Comparison of ENCODE assay signal across 10 cellular contexts in genomic region chr4:181971411-181971810, GRCh38.
DNase-seq lines count a peak whose midpoint lies in the region; ATAC-seq, FAIRE-seq and TF ChIP-seq lines count a peak whose summit lies in the region.
"Had no signal": no experiment of that assay in that cellular context is flagged by ENCODE, and none has a peak within 500 bp of the region (broad histone marks: within the 10 kb centered on the region; RNA-seq: fewer than 3 reads in every experiment).

No MANE protein-coding gene starts in this region.

- H3K9me3 Mint-ChIP-seq in activated T-cell treated with anti-CD3 and anti-CD28 coated beads, Interleukin-2, amount 50 U/mL, for 24 hours = peaks cover 8% of the 10 kb centered on the region

- H3K27me3 Mint-ChIP-seq in activated T-cell treated with anti-CD3 and anti-CD28 coated beads, Interleukin-2, amount 50 U/mL, for 24 hours = no peaks in the 10 kb centered on the region
- H3K27me3 Mint-ChIP-seq: stimulated activated naive CD8-positive, alpha-beta T cell treated with anti-CD3 and anti-CD28 coated beads, Interleukin-15, amount 100 ng/mL, for 72 hours had no signal

- H3K4me1 ChIP-seq in pancreas = no peaks in the 10 kb centered on the region

- no peak overlapping the region for H3K4me3 Mint-ChIP-seq in activated T-cell treated with anti-CD3 and anti-CD28 coated beads, Interleukin-2, amount 50 U/mL, for 24 hours
- H3K4me3 Mint-ChIP-seq: stimulated activated naive CD8-positive, alpha-beta T cell treated with anti-CD3 and anti-CD28 coated beads, Interleukin-15, amount 100 ng/mL, for 72 hours had no signal

- no peak overlapping the region for H3K4me3 ChIP-seq in pancreas

- 73 to 86% methylated on average over 4 of the region's 4 CpGs for WGBS in pancreas, 2 donors

- peaks cover 2% of the 10 kb centered on the region for H3K4me1 Mint-ChIP-seq in activated T-cell treated with anti-CD3 and anti-CD28 coated beads, Interleukin-2, amount 50 U/mL, for 24 hours (ENCODE audit: low read depth)

- H3K27ac ChIP-seq in pancreas = no peak overlapping the region

- no peaks in the 10 kb centered on the region for H3K9me3 ChIP-seq in pancreas

- H3K36me3 Mint-ChIP-seq in activated T-cell treated with anti-CD3 and anti-CD28 coated beads, Interleukin-2, amount 50 U/mL, for 24 hours (ENCODE audit: low read depth) = no peaks in the 10 kb centered on the region

- no peak for TF ChIP-seq CTCF in pancreas (IDR thresholded peaks at IDR 0.05)

- no peak for FAIRE-seq in pancreas (lab: Jason Lieb, UNC)

- no peaks in the 10 kb centered on the region for H3K36me3 ChIP-seq in pancreas

- H3K27ac Mint-ChIP-seq in activated T-cell treated with anti-CD3 and anti-CD28 coated beads, Interleukin-2, amount 50 U/mL, for 24 hours = no peak overlapping the region
- H3K27ac Mint-ChIP-seq: stimulated activated naive CD8-positive, alpha-beta T cell treated with anti-CD3 and anti-CD28 coated beads, Interleukin-15, amount 100 ng/mL, for 72 hours had no signal

- intact Hi-C loops in pancreas (cut with DNase I) = no loop called here

- peak; percentile 5 for DNase-seq in NOMO-1 treated with dmso at 0.1 percent for 144 hours (lab: John Stamatoyannopoulos, UW; ENCODE audit: unreplicated experiment)
- peak; percentile 15 for DNase-seq in pons (ENCODE audit: low spot score)
- no peak for DNase-seq in pancreas
- no peak for DNase-seq in dermis blood vessel endothelial cell
- DNase-seq in activated T-cell treated with anti-CD3 and anti-CD28 coated beads, Interleukin-2, amount 50 U/mL, for 24 hours = no peak
- DNase-seq in cerebellar nuclear complex (lab: John Stamatoyannopoulos, UW) = no peak
- DNase-seq: stimulated activated naive CD8-positive, alpha-beta T cell treated with anti-CD3 and anti-CD28 coated beads, Interleukin-15, amount 100 ng/mL, for 72 hours had no signal

- H3K27me3 ChIP-seq in pancreas = no peaks in the 10 kb centered on the region

- ATAC-seq in GM19372 (IDR thresholded peaks at IDR 0.05; ENCODE audit: low read depth, unreplicated experiment) (peak; percentile 68), HG02938 (IDR thresholded peaks at IDR 0.05; ENCODE audit: unreplicated experiment) (peak; percentile 85), pancreas (no peak)
- ATAC-seq: right cardiac atrium; stimulated activated naive CD8-positive, alpha-beta T cell treated with anti-CD3 and anti-CD28 coated beads, Interleukin-15, amount 100 ng/mL, for 72 hours had no signal

Comparison
In these comparisons a context has a peak if more than half of its experiments do, and no peak if none do; other contexts are left out.
1. ATAC-seq: peak in GM19372 (single experiment) and HG02938 (single experiment); none in pancreas (0 of 4).
2. DNase-seq: peak in NOMO-1 treated with dmso at 0.1 percent for 144 hours (single experiment) and pons (single experiment); none in pancreas (0 of 6), dermis blood vessel endothelial cell (single experiment), activated T-cell treated with anti-CD3 and anti-CD28 coated beads, Interleukin-2, amount 50 U/mL, for 24 hours (single experiment) and cerebellar nuclear complex (0 of 2).